ENCODE assay signal across 33 cellular contexts in the genomic region with DNA sequence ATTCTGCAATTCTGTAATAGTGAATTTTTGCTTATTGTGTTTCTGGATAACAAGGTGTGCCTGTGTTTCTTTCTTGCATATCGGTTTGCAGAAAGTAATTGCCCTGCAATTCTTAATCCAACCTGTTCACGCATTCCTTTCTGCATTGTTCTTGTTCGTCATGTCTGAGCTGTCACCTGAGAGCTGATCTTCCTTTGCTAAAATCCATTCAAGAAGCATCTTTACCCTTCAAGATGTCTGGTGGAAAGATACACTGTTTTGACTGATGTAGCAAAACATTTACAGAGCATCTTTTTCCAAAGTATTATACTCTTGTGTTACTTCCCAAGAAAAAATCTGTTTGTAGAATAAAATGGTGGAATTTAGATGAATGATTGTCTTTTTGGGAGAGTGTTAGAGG.
"Had no signal": no experiment of that assay in that cellular context is flagged by ENCODE, and none has a peak within 500 bp of the region (broad histone marks: within the 10 kb centered on the region; RNA-seq: fewer than 3 reads in every experiment).

No MANE protein-coding gene starts in this region.

- H3K4me3 ChIP-seq: adrenal gland, ascending aorta, body of pancreas, breast epithelium, cardiac muscle cell had no signal

- H3K9me3 ChIP-seq: adrenal gland, ascending aorta, body of pancreas, breast epithelium had no signal

- H3K4me1 ChIP-seq: adrenal gland, ascending aorta, body of pancreas, breast epithelium had no signal

- H3K36me3 ChIP-seq: adrenal gland, ascending aorta, brain microvascular endothelial cell, breast epithelium, cardiac muscle cell had no signal

- ATAC-seq: activated naive CD4-positive, alpha-beta T cell treated with anti-CD3 and anti-CD28 coated beads, Interleukin-2, amount 50 U/mL, for 72 hours; activated naive CD8-positive, alpha-beta T cell treated with anti-CD3 and anti-CD28 coated beads, Interleukin-2, amount 50 U/mL, for 24 hours; activated T-cell treated with anti-CD3 and anti-CD28 coated beads, Interleukin-2, amount 50 U/mL, for 4 hours; activated T-cell treated with anti-CD3 and anti-CD28 coated beads, Interleukin-2, amount 50 U/mL, for 72 hours; activated T-helper 17 cell treated with anti-CD3 and anti-CD28 coated beads, Interleukin-2, amount 50 U/mL, for 72 hours; body of pancreas had no signal

- DNase-seq: activated effector memory CD4-positive, alpha-beta T cell treated with anti-CD3 and anti-CD28 coated beads, Interleukin-2, amount 50 U/mL, for 16 hours; activated effector memory CD4-positive, alpha-beta T cell treated with Interleukin-2 at 50 U/mL for 16 hours; activated gamma-delta T cell; activated gamma-delta T cell treated with Interleukin-2 at 50 U/mL for 16 hours; activated naive CD4-positive, alpha-beta T cell; activated naive CD4-positive, alpha-beta T cell treated with anti-CD3 and anti-CD28 coated beads for 36 hours; activated naive CD4-positive, alpha-beta T cell treated with anti-CD3 and anti-CD28 coated beads, Interleukin-2, amount 10 ng/mL, durations not matched to agents 7 days and 5 days; activated naive CD4-positive, alpha-beta T cell treated with anti-CD3 and anti-CD28 coated beads, Interleukin-2, amount 50 U/mL, for 16 hours; activated naive CD4-positive, alpha-beta T cell treated with Interleukin-2 at 50 U/mL for 16 hours; activated naive CD8-positive, alpha-beta T cell treated with anti-CD3 and anti-CD28 coated beads for 36 hours; activated naive CD8-positive, alpha-beta T cell treated with anti-CD3 and anti-CD28 coated beads, Interleukin-2, amount 10 ng/mL, durations not matched to agents 7 days and 5 days; activated naive CD8-positive, alpha-beta T cell treated with anti-CD3 and anti-CD28 coated beads, Interleukin-2, amount 50 U/mL, for 24 hours; activated T-cell treated with anti-CD3 and anti-CD28 coated beads, Interleukin-2, amount 50 U/mL, for 24 hours; activated T-cell treated with anti-CD3 and anti-CD28 coated beads, Interleukin-2, amount 50 U/mL, for 4 hours; activated T-cell treated with anti-CD3 and anti-CD28 coated beads, Interleukin-2, amount 50 U/mL, for 48 hours; activated T-cell treated with anti-CD3 and anti-CD28 coated beads, Interleukin-2, amount 50 U/mL, for 72 hours; adrenal gland; amniotic stem cell; amygdala; anterior cingulate cortex; aorta; body of pancreas; brain microvascular endothelial cell; caudate nucleus; central memory CD4-positive, alpha-beta T cell; cerebellar nuclear complex had no signal

- FAIRE-seq: astrocyte, bronchial epithelial cell had no signal

- H3K27ac ChIP-seq: adrenal gland, ascending aorta, body of pancreas, brain microvascular endothelial cell, breast epithelium, cardiac muscle cell had no signal

- H3K27me3 ChIP-seq: adrenal gland, ascending aorta, body of pancreas, brain microvascular endothelial cell, breast epithelium, cardiac muscle cell had no signal
